Comparison of ENCODE assay signal across 9 cellular contexts in genomic region chr5:154868702-154869101, GRCh38. TPM values are rescaled to one million over a fixed set of nuclear protein-coding genes. Genes with fewer than 3 reads are reported as not detected.
DNase-seq lines count a peak whose midpoint lies in the region; ATAC-seq and TF ChIP-seq lines count a peak whose summit lies in the region.
"Had no signal": no experiment of that assay in that cellular context is flagged by ENCODE, and none has a peak within 500 bp of the region (broad histone marks: within the 10 kb centered on the region; RNA-seq: fewer than 3 reads in every experiment).

No MANE protein-coding gene starts in this region.

- no peak overlapping the region for H3K14ac ChIP-seq in H9 (ENCODE audit: insufficient read depth, low read length)

- no peak overlapping the region for H3K23ac ChIP-seq in H9 (ENCODE audit: insufficient read length, low read depth, low read length)

- peak; percentile 31; the same call in 1 of the 2 replicates for TF ChIP-seq CTCF in BJ (IDR thresholded peaks at IDR 0.05; ENCODE audit: insufficient read depth, low read depth, low read length)
- peak; percentile 45 for TF ChIP-seq CTCF in H9 (conservative IDR thresholded peaks at IDR 0.05)
- TF ChIP-seq CTCF in ovary (IDR thresholded peaks at IDR 0.05), result no peak

- no peaks in the 10 kb centered on the region for H3K9me3 ChIP-seq in H9 (ENCODE audit: control insufficient read depth, low read depth, low read length)
- H3K9me3 ChIP-seq in ovary, result no peaks in the 10 kb centered on the region

- H3K4me1 ChIP-seq in H9 (ENCODE audit: insufficient read depth, low read length) (no peaks in the 10 kb centered on the region), ovary (ENCODE audit: insufficient read depth) (peaks cover 4% of the 10 kb centered on the region)

- no peak overlapping the region for H3K4ac ChIP-seq in H9 (ENCODE audit: low read depth, low read length)

- H3K36me3 ChIP-seq in BJ (ENCODE audit: control insufficient read depth, insufficient read depth, low read length) (peaks cover 7% of the 10 kb centered on the region), ovary (no peaks in the 10 kb centered on the region)

- no peak overlapping the region for H3K9ac ChIP-seq in H9 (ENCODE audit: extremely low read depth, insufficient read length, low read length)

- H2AFZ ChIP-seq in H9 (ENCODE audit: low read length), result no peak overlapping the region

- H3K79me2 ChIP-seq in H9 (ENCODE audit: insufficient read depth, low read length), result peaks cover 1% of the 10 kb centered on the region; the same call in 1 of the 2 replicates

- no peak for TF ChIP-seq EP300 in ovary (IDR thresholded peaks at IDR 0.05)

- H2BK20ac ChIP-seq in H9 (ENCODE audit: low read depth, low read length, poor library complexity, severe bottlenecking), result no peak overlapping the region

- no peak overlapping the region for H2BK15ac ChIP-seq in H9 (ENCODE audit: low read depth, low read length)

- no peak overlapping the region for H3K27ac ChIP-seq in H9 (ENCODE audit: insufficient read length, low read depth, low read length)
- peak overlapping the region; percentile 30 for H3K27ac ChIP-seq in layer of hippocampus (ENCODE audit: low read depth, low read length)
- H3K27ac ChIP-seq in ovary, result no peak overlapping the region

- H3K4me1 Mint-ChIP-seq in H9, result no peaks in the 10 kb centered on the region
- H3K4me1 Mint-ChIP-seq in activated naive CD8-positive, alpha-beta T cell treated with anti-CD3 and anti-CD28 coated beads for 36 hours, result peaks cover 23% of the 10 kb centered on the region

- no peak overlapping the region for H3K4me2 ChIP-seq in H9 (ENCODE audit: insufficient read depth, insufficient read length, low read length)

- intact Hi-C loops in ovary (cut with DNase I), result loop anchor here in 1 of 4 donors (10.0 kb wide), 1 partner anchor 66 kb away; the partner anchor contains the start of gene GEMIN5

- no peak overlapping the region for H2AK5ac ChIP-seq in H9 (ENCODE audit: insufficient read length, low read length)

- H3K4me3 ChIP-seq in BJ (ENCODE audit: low read depth, low read length) (no peak overlapping the region), ovary (no peak overlapping the region)

- H4K91ac ChIP-seq in H9 (ENCODE audit: insufficient read length, low read depth, low read length), result no peak overlapping the region

- H2BK5ac ChIP-seq in H9 (ENCODE audit: insufficient read length, low read length), result no peak overlapping the region

- H3K27ac Mint-ChIP-seq in H9, result peak overlapping the region in 1 of 3 experiments; percentile 28; a peak in 1 of 7 replicates
- peak overlapping the region; percentile 83 for H3K27ac Mint-ChIP-seq in activated naive CD8-positive, alpha-beta T cell treated with anti-CD3 and anti-CD28 coated beads for 36 hours

- TF ChIP-seq POLR2A in ovary (IDR thresholded peaks at IDR 0.05), result no peak

- no peaks in the 10 kb centered on the region for H3K23me2 ChIP-seq in H9 (ENCODE audit: insufficient read length, low read depth, low read length, poor library complexity, severe bottlenecking)

- H2BK120ac ChIP-seq in H9 (ENCODE audit: low read depth, low read length, poor library complexity, severe bottlenecking), result no peak overlapping the region

- CTCF ChIA-PET in BJ (lab: Yijun Ruan, JAX), result interaction anchor here (0.8 to 1.8 kb wide), 2 partner anchors 8 to 58 kb away, joined by 3 to 6 read pairs; no protein-coding TSS in a partner anchor

- H3K4me3 Mint-ChIP-seq in H9, result no peak overlapping the region
- H3K4me3 Mint-ChIP-seq in activated naive CD8-positive, alpha-beta T cell treated with anti-CD3 and anti-CD28 coated beads for 36 hours, result no peak overlapping the region
- H3K4me3 Mint-ChIP-seq: natural killer cell treated with Interleukin-12 subunit alpha and Interleukin-12 subunit beta and Interleukin-15 and Interleukin-18, amount 100 ng/mL, for 72 hours had no signal

- no peak overlapping the region for H4K5ac ChIP-seq in H9 (ENCODE audit: insufficient read length, low read depth, low read length)

- no peaks in the 10 kb centered on the region; the same call in 1 of the 2 replicates for H3K27me3 Mint-ChIP-seq in H9 (ENCODE audit: low read depth)
- H3K27me3 Mint-ChIP-seq in activated naive CD8-positive, alpha-beta T cell treated with anti-CD3 and anti-CD28 coated beads for 36 hours, result no peaks in the 10 kb centered on the region
- H3K27me3 Mint-ChIP-seq: natural killer cell treated with Interleukin-12 subunit alpha and Interleukin-12 subunit beta and Interleukin-15 and Interleukin-18, amount 100 ng/mL, for 72 hours had no signal

- H2BK12ac ChIP-seq in H9 (ENCODE audit: insufficient read length, low read depth, low read length), result no peak overlapping the region

- no peaks in the 10 kb centered on the region for H3K79me1 ChIP-seq in H9 (ENCODE audit: insufficient read depth, low read depth, low read length, poor library complexity, severe bottlenecking)

- POLR2A ChIA-PET in BJ (lab: Charles Lee), result no interaction called here

- DNase-seq in BJ (ENCODE audit: low read depth) (no peak), H9 (peak; percentile 69), NCI-H1694 (lab: John Stamatoyannopoulos, UW) (no peak), HPDE6-E6E7 (ENCODE audit: extremely low spot score) (no peak), ovary (no peak)
- no peak for DNase-seq in activated naive CD8-positive, alpha-beta T cell treated with anti-CD3 and anti-CD28 coated beads for 36 hours

- H3K27me3 ChIP-seq in BJ (ENCODE audit: control insufficient read depth, insufficient read depth, low read length), result no peaks in the 10 kb centered on the region
- no peaks in the 10 kb centered on the region for H3K27me3 ChIP-seq in H9 (ENCODE audit: insufficient read depth, low read length)
- H3K27me3 ChIP-seq in layer of hippocampus (ENCODE audit: control insufficient read depth, insufficient read depth, low read length), result no peaks in the 10 kb centered on the region
- no peaks in the 10 kb centered on the region for H3K27me3 ChIP-seq in ovary

- H3K9me3 Mint-ChIP-seq in H9, result no peaks in the 10 kb centered on the region
- no peaks in the 10 kb centered on the region for H3K9me3 Mint-ChIP-seq in activated naive CD8-positive, alpha-beta T cell treated with anti-CD3 and anti-CD28 coated beads for 36 hours
- H3K9me3 Mint-ChIP-seq: natural killer cell treated with Interleukin-12 subunit alpha and Interleukin-12 subunit beta and Interleukin-15 and Interleukin-18, amount 100 ng/mL, for 72 hours had no signal

- ATAC-seq in HG02970 (IDR thresholded peaks at IDR 0.05; ENCODE audit: low FRiP score, unreplicated experiment), result no peak
- ATAC-seq: natural killer cell treated with Interleukin-12 subunit alpha and Interleukin-12 subunit beta and Interleukin-15 and Interleukin-18, amount 100 ng/mL, for 72 hours had no signal

- peaks cover 37 to 75% (median 75%) of the 10 kb centered on the region in 3 experiments for H3K36me3 Mint-ChIP-seq in H9 (ENCODE audit: insufficient read depth in 1 of 3, low read depth in 3 of 3)
- peaks cover 36% of the 10 kb centered on the region for H3K36me3 Mint-ChIP-seq in activated naive CD8-positive, alpha-beta T cell treated with anti-CD3 and anti-CD28 coated beads for 36 hours

- no CpG with 5 or more reads among the region's 5 CpGs for WGBS in H9 (ENCODE audit: extremely low coverage, insufficient read length, low lambda C conversion rate)
- 86 to 92% (median 90%) methylated on average over 5 of the region's 5 CpGs for WGBS in ovary, 3 donors

- no peak overlapping the region for H3T11ph ChIP-seq in H9 (ENCODE audit: low read length)

- no peaks in the 10 kb centered on the region for H4K20me1 ChIP-seq in H9 (ENCODE audit: control insufficient read depth, insufficient read depth, insufficient read length)

- H4K8ac ChIP-seq in H9 (replicated peaks; ENCODE audit: insufficient read length, low read depth, low read length), result no peak overlapping the region

- no peak overlapping the region for H3K56ac ChIP-seq in H9 (ENCODE audit: insufficient read length, low read depth, low read length)

- H3K18ac ChIP-seq in H9 (ENCODE audit: insufficient read length, low read depth, low read length), result no peak overlapping the region

RNA-seq across cellular contexts. Expression of gene CNOT8, which starts 10.3 kb away (rescaled TPM):
- 38.8 and 49.4 TPM in 2 replicates for polyA plus RNA-seq in BJ (2011; rRNA removed)
- 19.8 and 26.6 TPM in 2 replicates for polyA minus RNA-seq in BJ (2011; rRNA and poly(A)+ RNA removed)
- total RNA-seq in H9 (2021), result 44.3 and 45.6 TPM in 2 replicates
- total RNA-seq in activated naive CD8-positive, alpha-beta T cell treated with anti-CD3 and anti-CD28 coated beads for 36 hours, result 10 to 100 TPM; 53.7 to 53.9 TPM
- 10 to 100 TPM; 34.0 to 51.0 (median 40.5) TPM for total RNA-seq in ovary
- polyA plus RNA-seq in ovary, result 10 to 100 TPM; 35.4 to 40.7 TPM

RNA-seq across cellular contexts. Expression of gene FAXDC2, which starts 18.3 kb away (rescaled TPM):
- 10.7 and 13.6 TPM in 2 replicates for polyA plus RNA-seq in BJ (2011; rRNA removed)
- 7.8 and 10.3 TPM in 2 replicates for polyA minus RNA-seq in BJ (2011; rRNA and poly(A)+ RNA removed)
- 3.0 and 3.2 TPM in 2 replicates for total RNA-seq in H9 (2021)
- total RNA-seq in activated naive CD8-positive, alpha-beta T cell treated with anti-CD3 and anti-CD28 coated beads for 36 hours, result under 1 TPM in 1 of 2 experiments, not detected in 1; 0.08 TPM
- 10 to 100 TPM; 15.2 to 40.7 (median 23.1) TPM for total RNA-seq in ovary
- polyA plus RNA-seq in ovary, result 100 to 1,000 TPM in 1 of 2 donors, 10 to 100 TPM in 1; 43.7 to 120 TPM
- total RNA-seq: natural killer cell treated with Interleukin-12 subunit alpha and Interleukin-12 subunit beta and Interleukin-15 and Interleukin-18, amount 100 ng/mL, for 72 hours had no signal

Comparison
In these comparisons a context has a peak if more than half of its experiments do, and no peak if none do; other contexts are left out.
1. CTCF ChIP-seq: peak in BJ (single experiment) and H9 (single experiment); none in ovary (0 of 3).